ENCODE assay signal across 27 cellular contexts in the genomic region with DNA sequence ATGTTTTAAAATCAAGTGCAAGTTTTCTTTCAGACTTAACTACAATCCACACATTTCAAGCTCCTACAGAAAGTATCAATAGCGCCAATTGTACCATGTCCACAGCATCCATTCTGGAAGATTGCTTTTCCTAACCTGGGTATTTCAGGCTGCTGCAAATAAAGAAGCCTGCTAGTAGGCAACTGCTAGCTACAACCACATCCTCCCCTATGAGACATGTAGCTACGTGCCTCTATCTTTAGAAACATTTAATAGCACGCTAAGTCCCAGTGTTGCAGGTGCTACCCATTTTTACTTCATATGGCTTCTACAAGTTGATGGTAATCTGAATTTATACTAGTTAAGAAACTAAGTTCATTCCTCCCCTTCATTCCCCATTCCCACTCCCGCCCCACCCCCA. TPM values are rescaled to one million over a fixed set of nuclear protein-coding genes. Genes with fewer than 3 reads are reported as not detected.
A peak's percentile ranks its signal among the peaks of the same experiment; 100 is the strongest.
DNase-seq lines count a peak whose midpoint lies in the region; ATAC-seq, FAIRE-seq and TF ChIP-seq lines count a peak whose summit lies in the region.
"Had no signal": no experiment of that assay in that cellular context is flagged by ENCODE, and none has a peak within 500 bp of the region (broad histone marks: within the 10 kb centered on the region; RNA-seq: fewer than 3 reads in every experiment).

No MANE protein-coding gene starts in this region.

- H3K4me1 ChIP-seq in HEK293 (ENCODE audit: control insufficient read depth, insufficient read depth, low read length): no peaks in the 10 kb centered on the region
- peaks cover 8% of the 10 kb centered on the region for H3K4me1 ChIP-seq in keratinocyte (ENCODE audit: control insufficient read depth, extremely low read depth, insufficient read depth, low read length)
- no peaks in the 10 kb centered on the region for H3K4me1 ChIP-seq in PC-3 (ENCODE audit: insufficient read depth, low read length)
- H3K4me1 ChIP-seq in adrenal gland (replicated peaks in 1 of 2): no peaks in the 10 kb centered on the region
- H3K4me1 ChIP-seq: ascending aorta, HAP-1, heart left ventricle, stomach, tibial nerve had no signal

- peaks cover 3% of the 10 kb centered on the region for H3K36me3 Mint-ChIP-seq in Calu3 (ENCODE audit: insufficient read depth, unreplicated experiment)
- H3K36me3 Mint-ChIP-seq: IgD-negative memory B cell had no signal

- 89 to 96% (median 93%) methylated on average over 4 of the region's 4 CpGs for WGBS in adrenal gland, 4 donors

- no peak overlapping the region for H3K27ac Mint-ChIP-seq in Calu3 (ENCODE audit: unreplicated experiment)
- H3K27ac Mint-ChIP-seq: activated naive CD4-positive, alpha-beta T cell treated with anti-CD3 and anti-CD28 coated beads, Interleukin-2, amount 50 U/mL, for 24 hours; CD4-positive, alpha-beta memory T cell; IgD-negative memory B cell had no signal

- H3K9me3 ChIP-seq in HEK293 (ENCODE audit: control insufficient read depth, insufficient read depth, low read depth, low read length) (no peaks in the 10 kb centered on the region), keratinocyte (ENCODE audit: control insufficient read depth, low read depth, low read length) (no peaks in the 10 kb centered on the region), PC-3 (ENCODE audit: low read length) (no peaks in the 10 kb centered on the region), adrenal gland (replicated peaks in 1 of 3) (no peaks in the 10 kb centered on the region)
- H3K9me3 ChIP-seq: ascending aorta, HAP-1, heart left ventricle, stomach, tibial nerve had no signal

- BruUV-seq in PC-3 (replicated peaks; lab: Mats Ljungman, UMichigan) (no TSS peak), Calu3 (replicated peaks; lab: Mats Ljungman, UMichigan) (no TSS peak)

- H3K36me3 ChIP-seq in HEK293 (ENCODE audit: control insufficient read depth in 2 of 2, insufficient read depth in 1 of 2, low read length in 2 of 2) (peaks cover 8 to 30% of the 10 kb centered on the region in 2 experiments), keratinocyte (ENCODE audit: control insufficient read depth in 2 of 2, extremely low read depth in 1 of 2, insufficient read depth in 2 of 2, low read length in 2 of 2) (peaks cover 5 to 12% of the 10 kb centered on the region in 2 experiments), PC-3 (ENCODE audit: low read depth, low read length) (peaks cover 19% of the 10 kb centered on the region; the same call in 1 of the 2 replicates), adrenal gland (replicated peaks in 1 of 2) (peaks cover 0 to 25% of the 10 kb centered on the region in 2 donors)

- no peak for TF ChIP-seq POLR2A in adrenal gland (IDR thresholded peaks at IDR 0.05)

- in situ Hi-C loops in GM13977 (cut with MboI; ENCODE audit: low pct_unique_long_range_greater_than_20kb, low sequenced_read_pairs, unreplicated experiment): no loop called here

- CTCF ChIA-PET in HEK293 (lab: Yijun Ruan, JAX): no interaction called here
- CTCF ChIA-PET in PC-3 (lab: Charles Lee): interaction anchor here (0.6 kb wide), 1 partner anchor 1893 kb away, joined by 4 read pairs; no protein-coding TSS in a partner anchor
- CTCF ChIA-PET in Calu3 (lab: Charles Lee): no interaction called here

- no peaks in the 10 kb centered on the region for H3K9me3 Mint-ChIP-seq in Calu3 (ENCODE audit: low read depth, unreplicated experiment)
- H3K9me3 Mint-ChIP-seq: activated naive CD4-positive, alpha-beta T cell treated with anti-CD3 and anti-CD28 coated beads, Interleukin-2, amount 50 U/mL, for 24 hours; CD4-positive, alpha-beta memory T cell; IgD-negative memory B cell; naive thymus-derived CD8-positive, alpha-beta T cell had no signal

- no peaks in the 10 kb centered on the region for H3K9me2 ChIP-seq in PC-3 (replicated peaks; ENCODE audit: low read length)

- no peaks in the 10 kb centered on the region for H3K4me1 Mint-ChIP-seq in Calu3 (ENCODE audit: low read depth, unreplicated experiment)
- H3K4me1 Mint-ChIP-seq: CD4-positive, alpha-beta memory T cell; IgD-negative memory B cell; naive thymus-derived CD8-positive, alpha-beta T cell had no signal

- no peaks in the 10 kb centered on the region for H3K27me3 ChIP-seq in keratinocyte (ENCODE audit: control insufficient read depth, extremely low read depth, insufficient read depth, low read length)
- H3K27me3 ChIP-seq in PC-3 (ENCODE audit: low read length): no peaks in the 10 kb centered on the region
- no peaks in the 10 kb centered on the region for H3K27me3 ChIP-seq in adrenal gland
- H3K27me3 ChIP-seq: ascending aorta, heart left ventricle, stomach, tibial nerve had no signal

- intact Hi-C loops in PC-3 (cut with micrococcal nuclease): no loop called here
- intact Hi-C loops in Calu3 (cut with micrococcal nuclease; ENCODE audit: unreplicated experiment): no loop called here
- intact Hi-C loops in adrenal gland (cut with DNase I): no loop called here

- H3K79me2 ChIP-seq in keratinocyte (ENCODE audit: control insufficient read depth, insufficient read depth, low read length) (no peaks in the 10 kb centered on the region), PC-3 (ENCODE audit: low read length) (no peaks in the 10 kb centered on the region)

- H3K4me2 ChIP-seq in keratinocyte (ENCODE audit: control insufficient read depth, extremely low read depth, insufficient read depth, low read depth, low read length): no peak overlapping the region
- no peak overlapping the region for H3K4me2 ChIP-seq in PC-3 (ENCODE audit: low read length)

- DNase-seq in GM13977 (ENCODE audit: low spot score) (peak; percentile 17), keratinocyte (ENCODE audit: low read depth, low spot score) (no peak), PC-3 (no peak), globus pallidus (ENCODE audit: low spot score) (no peak), Calu3 (no peak), adrenal gland (no peak)
- DNase-seq: activated CD4-positive, alpha-beta T cell treated with anti-CD3 and anti-CD28 coated beads for 4 hours; CD4-positive, alpha-beta memory T cell; central memory CD4-positive, alpha-beta T cell; GDM1; heart left ventricle; naive thymus-derived CD8-positive, alpha-beta T cell; NCI-H146; NCI-H748 treated with DMSO at 0.1 percent for 48 hours; OCI-M1; Right ventricle myocardium superior; stomach; T-helper 1 cell had no signal

- dilution Hi-C loops in keratinocyte (cut with MboI; ENCODE audit: extremely low pct_ligation_motif_present, low sequenced_read_pairs): no loop called here

- no peaks in the 10 kb centered on the region for H3K27me3 Mint-ChIP-seq in Calu3 (ENCODE audit: unreplicated experiment)
- H3K27me3 Mint-ChIP-seq: activated naive CD4-positive, alpha-beta T cell treated with anti-CD3 and anti-CD28 coated beads, Interleukin-2, amount 50 U/mL, for 24 hours; IgD-negative memory B cell had no signal

- H3K4me3 ChIP-seq in HEK293 (ENCODE audit: low read depth, low read length): no peak overlapping the region
- H3K4me3 ChIP-seq in keratinocyte (ENCODE audit: control insufficient read depth in 2 of 3, extremely low read depth in 1 of 3, insufficient read depth in 2 of 3, low read depth in 1 of 3, low read length in 3 of 3): no peak overlapping the region
- H3K4me3 ChIP-seq in PC-3 (ENCODE audit: low read length): no peak overlapping the region
- no peak overlapping the region for H3K4me3 ChIP-seq in adrenal gland
- H3K4me3 ChIP-seq: ascending aorta, HAP-1, heart left ventricle, stomach, tibial nerve had no signal

- H2AFZ ChIP-seq in keratinocyte (ENCODE audit: control insufficient read depth, low read length) (no peak overlapping the region), PC-3 (ENCODE audit: low read length) (no peak overlapping the region)

- no peak overlapping the region for H3K4me3 Mint-ChIP-seq in Calu3 (ENCODE audit: low read depth, unreplicated experiment)
- H3K4me3 Mint-ChIP-seq: activated naive CD4-positive, alpha-beta T cell treated with anti-CD3 and anti-CD28 coated beads, Interleukin-2, amount 50 U/mL, for 24 hours; CD4-positive, alpha-beta memory T cell; IgD-negative memory B cell; naive thymus-derived CD8-positive, alpha-beta T cell had no signal

- H3K9ac ChIP-seq in keratinocyte (ENCODE audit: control insufficient read depth, extremely low read depth, insufficient read depth, low read length): no peak overlapping the region
- H3K9ac ChIP-seq in PC-3 (ENCODE audit: low read length): no peak overlapping the region

- H4K20me1 ChIP-seq in keratinocyte (ENCODE audit: control insufficient read depth, extremely low read depth, insufficient read depth, low read length) (no peaks in the 10 kb centered on the region), PC-3 (ENCODE audit: low read length) (no peaks in the 10 kb centered on the region)

- H3K27ac ChIP-seq in HEK293 (ENCODE audit: extremely low read depth, low read depth, low read length) (no peak overlapping the region), keratinocyte (ENCODE audit: control insufficient read depth, insufficient read depth, low read length) (no peak overlapping the region), PC-3 (ENCODE audit: low read length) (no peak overlapping the region), adrenal gland (no peak overlapping the region)
- H3K27ac ChIP-seq: ascending aorta, heart left ventricle, stomach, tibial nerve had no signal

- no peaks in the 10 kb centered on the region for H3F3A ChIP-seq in PC-3 (ENCODE audit: low read length, unreplicated experiment)

- ATAC-seq in HG03520 (IDR thresholded peaks at IDR 0.05; ENCODE audit: unreplicated experiment): peak; percentile 63
- no peak for ATAC-seq in PC-3
- ATAC-seq: heart left ventricle; naive thymus-derived CD8-positive, alpha-beta T cell had no signal

- H3K9me1 ChIP-seq in keratinocyte (ENCODE audit: control insufficient read depth, extremely low read depth, insufficient read depth, low read length): no peaks in the 10 kb centered on the region

- FAIRE-seq in keratinocyte (lab: Jason Lieb, UNC): peak; percentile 91

- TF ChIP-seq CTCF in GM13977 (IDR thresholded peaks at IDR 0.05; ENCODE audit: extremely low read depth, insufficient read depth, missing control alignments): no peak
- no peak for TF ChIP-seq CTCF in HEK293 (tag by site-specific recombination; IDR thresholded peaks at IDR 0.05)
- no peak for TF ChIP-seq CTCF in keratinocyte (optimal IDR thresholded peaks at IDR 0.05 in 1 of 3, IDR thresholded peaks at IDR 0.05 in 1 of 3, conservative IDR thresholded peaks at IDR 0.05 in 1 of 3; ENCODE audit: extremely low read depth in 1 of 3, insufficient read depth in 2 of 3, low read length in 3 of 3)
- TF ChIP-seq CTCF in PC-3 (conservative IDR thresholded peaks at IDR 0.05; ENCODE audit: low read depth, low read length): no peak
- no peak for TF ChIP-seq CTCF in Calu3 (IDR thresholded peaks at IDR 0.05; ENCODE audit: unreplicated experiment)
- TF ChIP-seq CTCF in adrenal gland (IDR thresholded peaks at IDR 0.05): no peak

- POLR2A ChIA-PET in HEK293 (lab: Yijun Ruan, JAX) (interaction anchor here (1.0 to 1.8 kb wide), 2 partner anchors 11 to 13 kb away, joined by 3 to 4 read pairs; no protein-coding TSS in a partner anchor), PC-3 (lab: Charles Lee; ENCODE audit: unreplicated experiment) (interaction anchor here (1.2 kb wide), 1 partner anchor 14 kb away, joined by 8 read pairs; the partner anchor contains the start of gene NRAS)

RNA-seq across cellular contexts. Expression of gene AMPD1, which starts 7.4 kb away (rescaled TPM):
- polyA plus RNA-seq in keratinocyte: not detected in 3 replicates
- not detected for polyA plus RNA-seq in keratinocyte (2011; ENCODE audit: low read depth)
- polyA plus RNA-seq in keratinocyte (2011; cell fraction: cytosol; rRNA removed): not detected in 2 replicates
- polyA plus RNA-seq in keratinocyte (2011; cell fraction: nucleus; rRNA removed): not detected in 2 replicates
- not detected in 2 replicates for polyA plus RNA-seq in keratinocyte (2012; ENCODE audit: low replicate concordance)
- not detected in 3 replicates for polyA minus RNA-seq in keratinocyte
- not detected for polyA minus RNA-seq in keratinocyte (2011; cell fraction: cytosol; rRNA and poly(A)+ RNA removed)
- 0.78 TPM in 1 of 2 replicates, not detected in the other for polyA minus RNA-seq in keratinocyte (2011; cell fraction: nucleus; rRNA and poly(A)+ RNA removed)
- total RNA-seq in PC-3 (2014; rRNA removed): not detected in 2 replicates
- total RNA-seq in Calu3 (2022): not detected in 2 replicates
- not detected for total RNA-seq in adrenal gland
- polyA plus RNA-seq in adrenal gland: under 1 TPM in 2 of 3 donors, not detected in 1; 0.24 to 0.29 TPM
- total RNA-seq: ascending aorta; CD4-positive, alpha-beta memory T cell; dermis microvascular lymphatic vessel endothelial cell; heart left ventricle; naive thymus-derived CD8-positive, alpha-beta T cell; osteoblast; Right ventricle myocardium superior; stomach; tibial nerve had no signal
- polyA plus RNA-seq: CD4-positive, alpha-beta memory T cell; heart left ventricle; naive thymus-derived CD8-positive, alpha-beta T cell had no signal

RNA-seq across cellular contexts. Expression of gene NRAS, which starts 13.9 kb away (rescaled TPM):
- polyA plus RNA-seq in keratinocyte (24.5 to 49.5 TPM (median 42.1 TPM) in 3 replicates), adrenal gland (10 to 100 TPM in 2 of 3 donors, 1 to 10 TPM in 1; 5.8 to 26.5 (median 10.1) TPM)
- 8.8 TPM for polyA plus RNA-seq in keratinocyte (2011; ENCODE audit: low read depth)
- polyA plus RNA-seq in keratinocyte (2011; cell fraction: cytosol; rRNA removed): 21.8 and 43.9 TPM in 2 replicates
- polyA plus RNA-seq in keratinocyte (2011; cell fraction: nucleus; rRNA removed): 14.3 and 18.5 TPM in 2 replicates
- 14.6 and 36.7 TPM in 2 replicates for polyA plus RNA-seq in keratinocyte (2012; ENCODE audit: low replicate concordance)
- polyA minus RNA-seq in keratinocyte: 17.6 to 68.7 TPM (median 32.0 TPM) in 3 replicates
- polyA minus RNA-seq in keratinocyte (2011; cell fraction: cytosol; rRNA and poly(A)+ RNA removed): 29.4 TPM
- 11.4 and 22.3 TPM in 2 replicates for polyA minus RNA-seq in keratinocyte (2011; cell fraction: nucleus; rRNA and poly(A)+ RNA removed)
- total RNA-seq in PC-3 (2014; rRNA removed) (12.6 and 15.1 TPM in 2 replicates), Calu3 (2022) (29.1 and 29.4 TPM in 2 replicates), adrenal gland (10 to 100 TPM; 12.5 to 23.3 (median 18.7) TPM)

RNA-seq across cellular contexts. Expression of gene DENND2C, which starts 32.9 kb away (rescaled TPM):
- polyA plus RNA-seq in keratinocyte (5.9 to 11.3 TPM (median 9.5 TPM) in 3 replicates), adrenal gland (1 to 10 TPM; 1.4 TPM)
- 15.9 TPM for polyA plus RNA-seq in keratinocyte (2011; ENCODE audit: low read depth)
- polyA plus RNA-seq in keratinocyte (2011; cell fraction: cytosol; rRNA removed): 3.5 and 6.6 TPM in 2 replicates
- 12.4 and 15.9 TPM in 2 replicates for polyA plus RNA-seq in keratinocyte (2011; cell fraction: nucleus; rRNA removed)
- polyA plus RNA-seq in keratinocyte (2012; ENCODE audit: low replicate concordance): 5.9 and 43.0 TPM in 2 replicates
- 6.0 to 19.8 TPM (median 18.2 TPM) in 3 replicates for polyA minus RNA-seq in keratinocyte
- polyA minus RNA-seq in keratinocyte (2011; cell fraction: cytosol; rRNA and poly(A)+ RNA removed): 6.7 TPM
- polyA minus RNA-seq in keratinocyte (2011; cell fraction: nucleus; rRNA and poly(A)+ RNA removed): 10.0 and 22.1 TPM in 2 replicates
- total RNA-seq in PC-3 (2014; rRNA removed) (0.95 and 2.0 TPM in 2 replicates), Calu3 (2022) (1.2 and 1.3 TPM in 2 replicates), adrenal gland (1 to 10 TPM in 7 of 8 donors, under 1 TPM in 1; 0.91 to 4.2 (median 2.1) TPM)

RNA-seq across cellular contexts. Expression of gene CSDE1, which starts 55.1 kb away (rescaled TPM):
- 190 to 268 TPM (median 249 TPM) in 3 replicates for polyA plus RNA-seq in keratinocyte
- polyA plus RNA-seq in keratinocyte (2011; ENCODE audit: low read depth): 315 TPM
- polyA plus RNA-seq in keratinocyte (2011; cell fraction: cytosol; rRNA removed): 212 and 299 TPM in 2 replicates
- 156 and 198 TPM in 2 replicates for polyA plus RNA-seq in keratinocyte (2011; cell fraction: nucleus; rRNA removed)
- 260 and 325 TPM in 2 replicates for polyA plus RNA-seq in keratinocyte (2012; ENCODE audit: low replicate concordance)
- 123 to 484 TPM (median 383 TPM) in 3 replicates for polyA minus RNA-seq in keratinocyte
- polyA minus RNA-seq in keratinocyte (2011; cell fraction: cytosol; rRNA and poly(A)+ RNA removed): 439 TPM
- polyA minus RNA-seq in keratinocyte (2011; cell fraction: nucleus; rRNA and poly(A)+ RNA removed): 105 and 185 TPM in 2 replicates
- total RNA-seq in PC-3 (2014; rRNA removed): 380 and 480 TPM in 2 replicates
- 333 and 362 TPM in 2 replicates for total RNA-seq in Calu3 (2022)
- total RNA-seq in adrenal gland: 100 to 1,000 TPM; 289 to 775 (median 496) TPM
- 100 to 1,000 TPM in 2 of 3 donors, 10 to 100 TPM in 1; 75.6 to 376 (median 104) TPM for polyA plus RNA-seq in adrenal gland
